Comparison of ENCODE assay signal across 15 cellular contexts in the genomic region with DNA sequence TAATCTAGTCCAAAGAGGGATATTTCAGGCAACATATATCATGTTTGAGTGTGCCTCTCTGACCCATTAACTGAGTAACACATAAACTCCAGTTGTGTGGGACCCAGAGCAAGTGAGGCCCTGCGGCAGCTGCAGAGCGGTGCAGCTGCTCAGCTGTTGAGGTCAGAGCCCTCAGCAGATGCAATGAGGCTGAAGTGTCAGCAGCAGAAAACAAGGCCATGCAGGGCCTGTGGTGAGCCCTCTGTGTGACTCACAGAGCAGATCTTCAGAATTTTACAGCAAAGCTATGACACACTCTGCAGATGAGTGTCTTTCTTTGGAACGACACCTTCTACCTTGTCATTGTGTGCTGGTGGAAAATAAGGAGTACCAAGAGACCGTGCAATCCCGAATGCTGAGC.
A peak's percentile ranks its signal among the peaks of the same experiment; 100 is the strongest.
DNase-seq lines count a peak whose midpoint lies in the region; ATAC-seq and TF ChIP-seq lines count a peak whose summit lies in the region.
"Had no signal": no experiment of that assay in that cellular context is flagged by ENCODE, and none has a peak within 500 bp of the region (broad histone marks: within the 10 kb centered on the region; RNA-seq: fewer than 3 reads in every experiment).

No MANE protein-coding gene starts in this region.

- in situ Hi-C loops in astrocyte of the spinal cord (cut with HindIII; ENCODE audit: low sequenced_read_pairs), result no loop called here

- H3K4me3 ChIP-seq in AG09309 (ENCODE audit: control insufficient read depth, low read depth, low read length) (no peak overlapping the region), astrocyte of the spinal cord (ENCODE audit: low read depth, low read length) (no peak overlapping the region)
- H3K4me3 ChIP-seq: ovary, testis had no signal

- DNase-seq in AG09309 (ENCODE audit: low read depth) (peak; percentile 8), NCI-H146 (lab: John Stamatoyannopoulos, UW) (peak; percentile 62), astrocyte of the spinal cord (ENCODE audit: low read depth, low spot score) (peak; percentile 76), kidney tubule cell (ENCODE audit: low spot score) (peak; percentile 80), NCI-H1930 (lab: John Stamatoyannopoulos, UW) (no peak)
- no peak for DNase-seq in activated CD4-positive, alpha-beta T cell treated with anti-CD3 and anti-CD28 coated beads for 4 hours
- DNase-seq: activated CD4-positive, alpha-beta T cell treated with anti-CD3 and anti-CD28 coated beads, Interleukin-2, amount 10 ng/mL, durations not matched to agents 24 days and 14 days; activated T-cell treated with anti-CD3 and anti-CD28 coated beads, Interleukin-2, amount 50 U/mL, for 48 hours; DMS79 treated with DMSO at 0.1 percent for 48 hours; foreskin melanocyte; ovary; stimulated activated CD4-positive, alpha-beta T cell treated with anti-CD3 and anti-CD28 coated beads, Interleukin-12 subunit alpha, Interleukin-12 subunit beta, amount 100 ng/mL, for 4 hours; testis had no signal

- TF ChIP-seq CTCF in AG09309 (IDR thresholded peaks at IDR 0.05; ENCODE audit: control insufficient read depth, insufficient read depth, low read depth, low read length, missing control alignments) (no peak), astrocyte of the spinal cord (IDR thresholded peaks at IDR 0.05; ENCODE audit: low read depth, low read length) (no peak)

- ATAC-seq in HG03039 (IDR thresholded peaks at IDR 0.05; ENCODE audit: unreplicated experiment) (no peak), GM18868 (IDR thresholded peaks at IDR 0.05; ENCODE audit: unreplicated experiment) (no peak)

Comparison
In these comparisons a context has a peak if more than half of its experiments do, and no peak if none do; other contexts are left out.
1. DNase-seq: peak in AG09309 (single experiment), NCI-H146 (single experiment), astrocyte of the spinal cord (single experiment) and kidney tubule cell (single experiment); none in NCI-H1930 (0 of 2) and activated CD4-positive, alpha-beta T cell treated with anti-CD3 and anti-CD28 coated beads for 4 hours (0 of 2).